In the genomic region with DNA sequence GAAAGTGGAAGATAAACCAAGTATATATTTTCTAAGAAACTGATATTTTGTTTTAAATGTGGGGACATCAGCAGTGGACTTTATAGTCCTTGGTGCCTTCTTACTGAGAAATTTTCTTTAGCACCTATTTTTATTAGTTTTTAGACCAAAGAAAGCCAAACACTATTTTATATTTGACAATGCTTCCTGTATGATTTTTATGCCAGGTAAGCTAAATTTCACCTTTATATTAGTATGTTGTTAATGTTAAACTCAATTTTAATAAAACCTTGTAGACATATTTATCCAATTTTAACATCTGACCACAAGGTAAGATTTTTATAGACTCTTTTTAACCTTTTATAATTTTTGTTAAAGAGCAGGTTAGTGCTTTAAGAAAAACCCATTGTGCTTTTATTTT, we compare ENCODE assay signal across 6 cellular contexts.
A peak's percentile ranks its signal among the peaks of the same experiment; 100 is the strongest.
DNase-seq lines count a peak whose midpoint lies in the region; ATAC-seq, FAIRE-seq and TF ChIP-seq lines count a peak whose summit lies in the region.
"Not testable (repeated sequence)": the region's sequence is repeated elsewhere in the genome, so short reads cannot be mapped to it uniquely, and the experiment has no call there.

No MANE protein-coding gene starts in this region.

- H3K36me3 ChIP-seq in ACC112 (ENCODE audit: insufficient read depth, low read length); IMR-90 (ENCODE audit: control insufficient read depth, insufficient read depth, low read length); OCI-LY3 (replicated peaks; ENCODE audit: low read depth, low read length); HepG2 (replicated peaks in 1 of 2; ENCODE audit: control insufficient read depth in 1 of 2, insufficient read depth in 2 of 2, low read length in 2 of 2); osteoblast (ENCODE audit: insufficient read depth, low read length): not testable (repeated sequence)

- POLR2A ChIA-PET in IMR-90 (lab: Charles Lee; ENCODE audit: unreplicated experiment); HepG2 (lab: Yijun Ruan, JAX): not testable (repeated sequence)

- not testable (repeated sequence) for H3K27me3 ChIP-seq in ACC112 (ENCODE audit: insufficient read depth, low read length); IMR-90 (ENCODE audit: control insufficient read depth, insufficient read depth, low read length); OCI-LY3 (ENCODE audit: low read depth, low read length); HepG2 (ENCODE audit: control insufficient read depth in 1 of 2, insufficient read depth in 2 of 2, low read length in 2 of 2); osteoblast (ENCODE audit: insufficient read depth, low read length)

- not testable (repeated sequence) for TF ChIP-seq CTCF in IMR-90 (conservative IDR thresholded peaks at IDR 0.05; ENCODE audit: low read depth, low read length); OCI-LY3 (IDR thresholded peaks at IDR 0.05; ENCODE audit: low read depth, low read length); HepG2 (CRISPR knock-in tag; IDR thresholded peaks at IDR 0.05); osteoblast (IDR thresholded peaks at IDR 0.05; ENCODE audit: extremely low read depth, low read depth, low read length)

- not testable (repeated sequence) for H3K9me3 ChIP-seq in IMR-90 (ENCODE audit: control insufficient read depth, insufficient read depth, low read length); OCI-LY3 (ENCODE audit: insufficient read depth, low read length); HepG2 (ENCODE audit: low read length); osteoblast (ENCODE audit: low read depth, low read length)

- not testable (repeated sequence) for H2BK120ac ChIP-seq in IMR-90 (ENCODE audit: low read depth, low read length)

- not testable (repeated sequence) for H3K56ac ChIP-seq in IMR-90 (ENCODE audit: extremely low read depth, insufficient read depth, low read length)

- TF ChIP-seq POLR2A in IMR-90 (IDR thresholded peaks at IDR 0.05; ENCODE audit: low read depth, low read length); HepG2 (IDR thresholded peaks at IDR 0.05; ENCODE audit: insufficient read depth in 1 of 2, low read depth in 2 of 2, low read length in 2 of 2): not testable (repeated sequence)

- H4K5ac ChIP-seq in IMR-90 (ENCODE audit: low read depth, low read length), result not testable (repeated sequence)

- not testable (repeated sequence) for H3K4me2 ChIP-seq in IMR-90 (ENCODE audit: low read depth, low read length); HepG2 (ENCODE audit: low read depth, low read length)
- H3K4me2 ChIP-seq in OCI-LY3 (ENCODE audit: low read length) (peak overlapping the region; percentile 43), osteoblast (ENCODE audit: insufficient read depth, low read length) (peak overlapping the region; percentile 17)

- TF ChIP-seq RAD21 in IMR-90 (IDR thresholded peaks at IDR 0.05; ENCODE audit: low read length); HepG2 (CRISPR knock-in tag; IDR thresholded peaks at IDR 0.05): not testable (repeated sequence)

- dilution Hi-C loops in IMR-90 (cut with HindIII; ENCODE audit: low sequenced_read_pairs, unreplicated experiment), result not testable (repeated sequence)

- not testable (repeated sequence) for H3K79me2 ChIP-seq in ACC112 (ENCODE audit: control insufficient read depth, insufficient read depth, low read length, unreplicated experiment); OCI-LY3 (ENCODE audit: low read length); HepG2 (ENCODE audit: insufficient read depth, low read length); osteoblast (ENCODE audit: insufficient read depth, low read length)

- peak; percentile 21 for FAIRE-seq in colon (lab: Jason Lieb, UNC)
- not testable (repeated sequence) for FAIRE-seq in HepG2 (lab: Jason Lieb, UNC)

- DNase-seq in IMR-90; HepG2 (ENCODE audit: low spot score); osteoblast (ENCODE audit: insufficient read length, low spot score, missing footprints): not testable (repeated sequence)

- H4K20me1 ChIP-seq in IMR-90 (ENCODE audit: insufficient read depth, low read length); OCI-LY3 (ENCODE audit: insufficient read depth, low read length); HepG2 (ENCODE audit: insufficient read depth, low read length); osteoblast (ENCODE audit: insufficient read depth, low read length): not testable (repeated sequence)

- H3K9ac ChIP-seq in IMR-90 (ENCODE audit: low read depth, low read length); OCI-LY3 (ENCODE audit: low read length); HepG2 (ENCODE audit: insufficient read depth, low read depth, low read length): not testable (repeated sequence)

- H3K27ac ChIP-seq in ACC112 (ENCODE audit: low read depth, low read length); IMR-90 (ENCODE audit: insufficient read depth, low read length); OCI-LY3 (ENCODE audit: low read length); HepG2 (ENCODE audit: extremely low read length, insufficient read depth, low read length); osteoblast (ENCODE audit: low read depth, low read length): not testable (repeated sequence)

- not testable (repeated sequence) for H3K9me1 ChIP-seq in IMR-90 (ENCODE audit: insufficient read depth, low read length)

- not testable (repeated sequence) for H3K23ac ChIP-seq in IMR-90 (ENCODE audit: low read depth, low read length)

- not testable (repeated sequence) for H3K79me1 ChIP-seq in IMR-90 (ENCODE audit: low read depth in 1 of 2, low read length in 2 of 2)

- not testable (repeated sequence) for H2AK9ac ChIP-seq in IMR-90 (replicated peaks; ENCODE audit: low read depth, low read length, poor library complexity)

- peak overlapping the region; percentile 95 for H2AFZ ChIP-seq in ACC112 (ENCODE audit: low read length, unreplicated experiment)
- not testable (repeated sequence) for H2AFZ ChIP-seq in IMR-90 (replicated peaks; ENCODE audit: low read length, poor library complexity); OCI-LY3 (ENCODE audit: low read depth, low read length); HepG2 (ENCODE audit: low read length); osteoblast (ENCODE audit: low read length)

- not testable (repeated sequence) for H3K4me1 ChIP-seq in ACC112 (ENCODE audit: control insufficient read depth, insufficient read depth, low read length, unreplicated experiment); IMR-90 (ENCODE audit: control insufficient read depth, insufficient read depth, low read length); OCI-LY3 (ENCODE audit: low read length); HepG2 (ENCODE audit: insufficient read depth, low read length); osteoblast (ENCODE audit: insufficient read depth, low read length)

- ATAC-seq in IMR-90 (ENCODE audit: low read depth); HepG2: not testable (repeated sequence)

- not testable (repeated sequence) for H2AK5ac ChIP-seq in IMR-90 (ENCODE audit: low read depth, low read length)

- H2BK5ac ChIP-seq in IMR-90 (ENCODE audit: low read depth, low read length, poor library complexity, severe bottlenecking), result not testable (repeated sequence)

- intact Hi-C loops in IMR-90 (cut with micrococcal nuclease); HepG2 (cut with micrococcal nuclease; ENCODE audit: unreplicated experiment): not testable (repeated sequence)

- not testable (repeated sequence) for TF ChIP-seq EP300 in HepG2 (IDR thresholded peaks at IDR 0.05; ENCODE audit: low read depth in 2 of 2, low read length in 2 of 2); HepG2 (CRISPR knock-in tag; IDR thresholded peaks at IDR 0.05; ENCODE audit: borderline replicate concordance)

- not testable (repeated sequence) for H3K4ac ChIP-seq in IMR-90 (ENCODE audit: low read depth, low read length)

- in situ Hi-C loops in IMR-90 (cut with MboI; ENCODE audit: low sequenced_read_pairs); HepG2 (cut with HindIII; ENCODE audit: extremely low pct_ligation_motif_present, low pct_unique_long_range_greater_than_20kb): not testable (repeated sequence)

- not testable (repeated sequence) for H3K18ac ChIP-seq in IMR-90 (ENCODE audit: low read depth, low read length)

- H4K8ac ChIP-seq in IMR-90 (ENCODE audit: low read depth in 2 of 2, low read length in 2 of 2), result not testable (repeated sequence)

- H3K14ac ChIP-seq in IMR-90 (replicated peaks; ENCODE audit: low read depth, low read length), result not testable (repeated sequence)

- CTCF ChIA-PET in IMR-90 (lab: Yijun Ruan, JAX); HepG2 (lab: Yijun Ruan, JAX; ENCODE audit: low intra/inter-chr PET ratio, low total read pairs): not testable (repeated sequence)

- peak overlapping the region; percentile 68 for H3K4me3 ChIP-seq in ACC112 (ENCODE audit: low read depth, low read length)
- not testable (repeated sequence) for H3K4me3 ChIP-seq in IMR-90 (ENCODE audit: insufficient read depth, low read depth, low read length); OCI-LY3 (ENCODE audit: low read length); HepG2 (replicated peaks in 1 of 3; ENCODE audit: insufficient read depth in 1 of 3, low read depth in 2 of 3, low read length in 3 of 3); osteoblast (ENCODE audit: insufficient read depth, low read length)

- not testable (repeated sequence) for BruUV-seq in IMR-90 (replicated peaks; lab: Mats Ljungman, UMichigan); HepG2 (replicated peaks; lab: Mats Ljungman, UMichigan)

- not testable (repeated sequence) for H4K91ac ChIP-seq in IMR-90 (ENCODE audit: insufficient read depth, low read depth, low read length)

- not testable (repeated sequence) for H2BK20ac ChIP-seq in IMR-90 (ENCODE audit: low read depth, low read length)

- not testable (repeated sequence) for H2BK15ac ChIP-seq in IMR-90 (ENCODE audit: low read depth, low read length)

TF ChIP-seq in IMR-90, 13 proteins besides CTCF, POLR2A, EP300 and RAD21:
- peak; percentile 43; the same call in 1 of the 2 replicates for TF ChIP-seq MAFK (IDR thresholded peaks at IDR 0.05; ENCODE audit: low read depth, low read length)
